ENCODE assay signal across 21 cellular contexts in the genomic region with DNA sequence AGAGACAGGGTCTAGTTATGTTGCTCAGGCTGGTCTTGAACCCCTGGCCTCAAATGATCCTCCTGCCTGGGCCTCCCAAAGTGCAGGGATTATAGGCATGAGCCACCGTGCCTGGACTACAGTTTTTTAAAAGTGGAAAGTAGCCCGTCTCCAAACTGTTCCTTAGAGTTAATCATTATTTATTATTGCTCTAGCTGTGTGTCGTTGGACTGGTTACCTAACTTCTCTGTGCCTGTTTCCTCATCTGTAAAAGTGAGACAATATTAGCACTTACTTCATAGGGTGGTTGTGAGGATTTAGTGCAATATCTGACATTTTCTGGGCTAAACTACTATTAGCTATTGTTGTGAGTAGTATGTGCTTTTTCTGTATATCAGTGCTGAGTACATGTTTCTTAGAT.
"Had no signal": no experiment of that assay in that cellular context is flagged by ENCODE, and none has a peak within 500 bp of the region (broad histone marks: within the 10 kb centered on the region; RNA-seq: fewer than 3 reads in every experiment).

No MANE protein-coding gene starts in this region.

- H3K4me3 Mint-ChIP-seq: effector memory CD8-positive, alpha-beta T cell; naive B cell; nephron had no signal

- H3K9me3 Mint-ChIP-seq: effector memory CD8-positive, alpha-beta T cell; nephron had no signal

- H3K4me1 Mint-ChIP-seq: naive B cell had no signal

- H3K4me1 ChIP-seq: gastrocnemius medialis had no signal

- H3K27ac ChIP-seq: dorsolateral prefrontal cortex, epithelial cell of prostate, esophagus muscularis mucosa, gastrocnemius medialis, stomach had no signal

- H3K4me3 ChIP-seq: dorsolateral prefrontal cortex, esophagus muscularis mucosa, gastrocnemius medialis, lung, sigmoid colon, skin epidermis, stomach had no signal

- H3K36me3 ChIP-seq: esophagus muscularis mucosa, gastrocnemius medialis, sigmoid colon, stomach had no signal

- H3K9me3 ChIP-seq: esophagus muscularis mucosa, gastrocnemius medialis, sigmoid colon, stomach had no signal

- H3K27me3 ChIP-seq: gastrocnemius medialis, sigmoid colon, stomach had no signal

- H3K27ac Mint-ChIP-seq: effector memory CD8-positive, alpha-beta T cell; naive B cell had no signal

- DNase-seq: cortex of kidney; dorsolateral prefrontal cortex; effector memory CD8-positive, alpha-beta T cell; gastrocnemius medialis; glutamatergic neuron; islet precursor cell; left cardiac atrium; left ventricle myocardium superior; mesenchymal stem cell; naive B cell; sigmoid colon; stimulated activated CD4-positive, alpha-beta T cell treated with anti-CD3 and anti-CD28 coated beads, Interleukin-12 subunit alpha, Interleukin-12 subunit beta, amount 100 ng/mL, for 4 hours; stimulated activated naive CD4-positive, alpha-beta T cell; stomach; substantia nigra; trophoblast cell had no signal

- H3K36me3 Mint-ChIP-seq: naive B cell had no signal
